1 cellular context compared by ENCODE assay signal in the genomic region with DNA sequence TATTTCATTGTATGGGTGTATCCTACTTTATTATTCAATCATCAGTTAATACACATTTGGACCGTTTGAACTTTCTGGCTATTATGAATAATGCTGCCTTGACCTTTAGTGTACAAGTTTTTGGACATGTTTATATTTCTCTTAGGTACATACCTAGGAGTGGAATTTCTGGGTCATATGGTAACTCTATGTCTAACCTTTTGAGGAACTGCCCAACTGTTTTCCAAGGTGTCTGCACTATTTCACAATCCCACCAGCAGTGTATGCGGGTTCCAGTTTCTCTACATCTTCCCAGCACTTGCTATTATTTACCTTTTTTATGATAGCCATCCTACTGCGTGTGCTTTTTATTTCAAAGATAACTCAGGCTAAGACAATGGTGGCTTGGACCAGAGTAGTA.
TF ChIP-seq lines count a peak whose summit lies in the region.

No MANE protein-coding gene starts in this region.

TF ChIP-seq in HepG2, 621 proteins besides CTCF, POLR2A, EP300 and RAD21 (continued from another document and continues in another):
- TF ChIP-seq, protein P1, sequence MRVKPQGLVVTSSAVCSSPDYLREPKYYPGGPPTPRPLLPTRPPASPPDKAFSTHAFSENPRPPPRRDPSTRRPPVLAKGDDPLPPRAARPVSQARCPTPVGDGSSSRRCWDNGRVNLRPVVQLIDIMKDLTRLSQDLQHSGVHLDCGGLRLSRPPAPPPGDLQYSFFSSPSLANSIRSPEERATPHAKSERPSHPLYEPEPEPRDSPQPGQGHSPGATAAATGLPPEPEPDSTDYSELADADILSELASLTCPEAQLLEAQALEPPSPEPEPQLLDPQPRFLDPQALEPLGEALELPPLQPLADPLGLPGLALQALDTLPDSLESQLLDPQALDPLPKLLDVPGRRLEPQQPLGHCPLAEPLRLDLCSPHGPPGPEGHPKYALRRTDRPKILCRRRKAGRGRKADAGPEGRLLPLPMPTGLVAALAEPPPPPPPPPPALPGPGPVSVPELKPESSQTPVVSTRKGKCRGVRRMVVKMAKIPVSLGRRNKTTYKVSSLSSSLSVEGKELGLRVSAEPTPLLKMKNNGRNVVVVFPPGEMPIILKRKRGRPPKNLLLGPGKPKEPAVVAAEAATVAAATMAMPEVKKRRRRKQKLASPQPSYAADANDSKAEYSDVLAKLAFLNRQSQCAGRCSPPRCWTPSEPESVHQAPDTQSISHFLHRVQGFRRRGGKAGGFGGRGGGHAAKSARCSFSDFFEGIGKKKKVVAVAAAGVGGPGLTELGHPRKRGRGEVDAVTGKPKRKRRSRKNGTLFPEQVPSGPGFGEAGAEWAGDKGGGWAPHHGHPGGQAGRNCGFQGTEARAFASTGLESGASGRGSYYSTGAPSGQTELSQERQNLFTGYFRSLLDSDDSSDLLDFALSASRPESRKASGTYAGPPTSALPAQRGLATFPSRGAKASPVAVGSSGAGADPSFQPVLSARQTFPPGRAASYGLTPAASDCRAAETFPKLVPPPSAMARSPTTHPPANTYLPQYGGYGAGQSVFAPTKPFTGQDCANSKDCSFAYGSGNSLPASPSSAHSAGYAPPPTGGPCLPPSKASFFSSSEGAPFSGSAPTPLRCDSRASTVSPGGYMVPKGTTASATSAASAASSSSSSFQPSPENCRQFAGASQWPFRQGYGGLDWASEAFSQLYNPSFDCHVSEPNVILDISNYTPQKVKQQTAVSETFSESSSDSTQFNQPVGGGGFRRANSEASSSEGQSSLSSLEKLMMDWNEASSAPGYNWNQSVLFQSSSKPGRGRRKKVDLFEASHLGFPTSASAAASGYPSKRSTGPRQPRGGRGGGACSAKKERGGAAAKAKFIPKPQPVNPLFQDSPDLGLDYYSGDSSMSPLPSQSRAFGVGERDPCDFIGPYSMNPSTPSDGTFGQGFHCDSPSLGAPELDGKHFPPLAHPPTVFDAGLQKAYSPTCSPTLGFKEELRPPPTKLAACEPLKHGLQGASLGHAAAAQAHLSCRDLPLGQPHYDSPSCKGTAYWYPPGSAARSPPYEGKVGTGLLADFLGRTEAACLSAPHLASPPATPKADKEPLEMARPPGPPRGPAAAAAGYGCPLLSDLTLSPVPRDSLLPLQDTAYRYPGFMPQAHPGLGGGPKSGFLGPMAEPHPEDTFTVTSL (CRISPR knock-in tag; IDR thresholded peaks at IDR 0.05; ENCODE audit: borderline replicate concordance) = 0 out of 2 replicates have a peak, but pooled peaks have one; percentile 33
- TF ChIP-seq SPEN (CRISPR knock-in tag; IDR thresholded peaks at IDR 0.05; ENCODE audit: low read depth) (no peak), HMGXB4 (CRISPR knock-in tag; IDR thresholded peaks at IDR 0.05; ENCODE audit: borderline replicate concordance in 1 of 2, low read depth in 1 of 2) (no peak; a peak in 1 of 4 replicates), HNF1A (IDR thresholded peaks at IDR 0.05; ENCODE audit: low read depth) (no peak), HNF1A (CRISPR knock-in tag; IDR thresholded peaks at IDR 0.05; ENCODE audit: borderline replicate concordance) (no peak), ZNF503 (CRISPR knock-in tag; IDR thresholded peaks at IDR 0.05) (no peak), GZF1 (CRISPR knock-in tag; IDR thresholded peaks at IDR 0.05) (no peak), CC2D1A (CRISPR knock-in tag; IDR thresholded peaks at IDR 0.05) (no peak), KAT2B (IDR thresholded peaks at IDR 0.05; ENCODE audit: borderline replicate concordance, low read depth, low read length) (no peak), ELF3 (CRISPR knock-in tag; IDR thresholded peaks at IDR 0.05) (no peak), HMG20A (CRISPR knock-in tag; IDR thresholded peaks at IDR 0.05; ENCODE audit: borderline replicate concordance) (no peak), ZNF496 (CRISPR knock-in tag; IDR thresholded peaks at IDR 0.05; ENCODE audit: insufficient replicate concordance) (no peak), ZSCAN9 (CRISPR knock-in tag; IDR thresholded peaks at IDR 0.05; ENCODE audit: borderline replicate concordance) (no peak), TARDBP (CRISPR knock-in tag; IDR thresholded peaks at IDR 0.05) (peak; percentile 67; the same call in 1 of the 2 replicates), NR2F6 (IDR thresholded peaks at IDR 0.05) (peak; percentile 66), NR2F6 (CRISPR knock-in tag; IDR thresholded peaks at IDR 0.05) (peak; percentile 72; the same call in 1 of the 2 replicates), FOXJ3 (CRISPR knock-in tag; IDR thresholded peaks at IDR 0.05; ENCODE audit: borderline replicate concordance) (0 out of 2 replicates have a peak, but pooled peaks have one; percentile 38), MXI1 (IDR thresholded peaks at IDR 0.05; ENCODE audit: borderline replicate concordance, low read depth, low read length) (no peak), SP5 (CRISPR knock-in tag; IDR thresholded peaks at IDR 0.05; ENCODE audit: borderline replicate concordance, low read depth) (peak; percentile 41; the same call in 1 of the 2 replicates), HOXD1 (CRISPR knock-in tag; IDR thresholded peaks at IDR 0.05) (no peak), FOXK1 (CRISPR knock-in tag; IDR thresholded peaks at IDR 0.05; ENCODE audit: borderline replicate concordance, low read depth) (no peak), ZMYM3 (CRISPR knock-in tag; IDR thresholded peaks at IDR 0.05) (no peak), CEBPB (IDR thresholded peaks at IDR 0.05; ENCODE audit: borderline replicate concordance, low read depth, low read length) (peak; percentile 84; the same call in 1 of the 2 replicates), PHF21A (CRISPR knock-in tag; IDR thresholded peaks at IDR 0.05) (0 out of 2 replicates have a peak, but pooled peaks have one; percentile 33), ZNF292 (CRISPR knock-in tag; IDR thresholded peaks at IDR 0.05; ENCODE audit: borderline replicate concordance, low read depth) (no peak), NFKB2 (CRISPR knock-in tag; IDR thresholded peaks at IDR 0.05; ENCODE audit: borderline replicate concordance) (no peak), ZNF101 (CRISPR knock-in tag; IDR thresholded peaks at IDR 0.05; ENCODE audit: borderline replicate concordance, low read depth) (no peak), MATR3 (CRISPR knock-in tag; IDR thresholded peaks at IDR 0.05) (no peak)
- TF ChIP-seq, protein P2, sequence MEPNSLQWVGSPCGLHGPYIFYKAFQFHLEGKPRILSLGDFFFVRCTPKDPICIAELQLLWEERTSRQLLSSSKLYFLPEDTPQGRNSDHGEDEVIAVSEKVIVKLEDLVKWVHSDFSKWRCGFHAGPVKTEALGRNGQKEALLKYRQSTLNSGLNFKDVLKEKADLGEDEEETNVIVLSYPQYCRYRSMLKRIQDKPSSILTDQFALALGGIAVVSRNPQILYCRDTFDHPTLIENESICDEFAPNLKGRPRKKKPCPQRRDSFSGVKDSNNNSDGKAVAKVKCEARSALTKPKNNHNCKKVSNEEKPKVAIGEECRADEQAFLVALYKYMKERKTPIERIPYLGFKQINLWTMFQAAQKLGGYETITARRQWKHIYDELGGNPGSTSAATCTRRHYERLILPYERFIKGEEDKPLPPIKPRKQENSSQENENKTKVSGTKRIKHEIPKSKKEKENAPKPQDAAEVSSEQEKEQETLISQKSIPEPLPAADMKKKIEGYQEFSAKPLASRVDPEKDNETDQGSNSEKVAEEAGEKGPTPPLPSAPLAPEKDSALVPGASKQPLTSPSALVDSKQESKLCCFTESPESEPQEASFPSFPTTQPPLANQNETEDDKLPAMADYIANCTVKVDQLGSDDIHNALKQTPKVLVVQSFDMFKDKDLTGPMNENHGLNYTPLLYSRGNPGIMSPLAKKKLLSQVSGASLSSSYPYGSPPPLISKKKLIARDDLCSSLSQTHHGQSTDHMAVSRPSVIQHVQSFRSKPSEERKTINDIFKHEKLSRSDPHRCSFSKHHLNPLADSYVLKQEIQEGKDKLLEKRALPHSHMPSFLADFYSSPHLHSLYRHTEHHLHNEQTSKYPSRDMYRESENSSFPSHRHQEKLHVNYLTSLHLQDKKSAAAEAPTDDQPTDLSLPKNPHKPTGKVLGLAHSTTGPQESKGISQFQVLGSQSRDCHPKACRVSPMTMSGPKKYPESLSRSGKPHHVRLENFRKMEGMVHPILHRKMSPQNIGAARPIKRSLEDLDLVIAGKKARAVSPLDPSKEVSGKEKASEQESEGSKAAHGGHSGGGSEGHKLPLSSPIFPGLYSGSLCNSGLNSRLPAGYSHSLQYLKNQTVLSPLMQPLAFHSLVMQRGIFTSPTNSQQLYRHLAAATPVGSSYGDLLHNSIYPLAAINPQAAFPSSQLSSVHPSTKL (CRISPR knock-in tag; IDR thresholded peaks at IDR 0.05) = peak; percentile 89
- TF ChIP-seq, protein P3, sequence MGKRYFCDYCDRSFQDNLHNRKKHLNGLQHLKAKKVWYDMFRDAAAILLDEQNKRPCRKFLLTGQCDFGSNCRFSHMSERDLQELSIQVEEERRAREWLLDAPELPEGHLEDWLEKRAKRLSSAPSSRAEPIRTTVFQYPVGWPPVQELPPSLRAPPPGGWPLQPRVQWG (CRISPR knock-in tag; IDR thresholded peaks at IDR 0.05; ENCODE audit: borderline replicate concordance, low read depth) = no peak
- TF ChIP-seq, protein P4, sequence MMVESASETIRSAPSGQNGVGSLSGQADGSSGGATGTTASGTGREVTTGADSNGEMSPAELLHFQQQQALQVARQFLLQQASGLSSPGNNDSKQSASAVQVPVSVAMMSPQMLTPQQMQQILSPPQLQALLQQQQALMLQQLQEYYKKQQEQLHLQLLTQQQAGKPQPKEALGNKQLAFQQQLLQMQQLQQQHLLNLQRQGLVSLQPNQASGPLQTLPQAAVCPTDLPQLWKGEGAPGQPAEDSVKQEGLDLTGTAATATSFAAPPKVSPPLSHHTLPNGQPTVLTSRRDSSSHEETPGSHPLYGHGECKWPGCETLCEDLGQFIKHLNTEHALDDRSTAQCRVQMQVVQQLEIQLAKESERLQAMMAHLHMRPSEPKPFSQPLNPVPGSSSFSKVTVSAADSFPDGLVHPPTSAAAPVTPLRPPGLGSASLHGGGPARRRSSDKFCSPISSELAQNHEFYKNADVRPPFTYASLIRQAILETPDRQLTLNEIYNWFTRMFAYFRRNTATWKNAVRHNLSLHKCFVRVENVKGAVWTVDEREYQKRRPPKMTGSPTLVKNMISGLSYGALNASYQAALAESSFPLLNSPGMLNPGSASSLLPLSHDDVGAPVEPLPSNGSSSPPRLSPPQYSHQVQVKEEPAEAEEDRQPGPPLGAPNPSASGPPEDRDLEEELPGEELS (CRISPR knock-in tag; IDR thresholded peaks at IDR 0.05) = peak; percentile 13; the same call in 1 of the 2 replicates
